6 cellular contexts compared by ENCODE assay signal in genomic region chr13:42617262-42617661, GRCh38. TPM values are rescaled to one million over a fixed set of nuclear protein-coding genes. Genes with fewer than 3 reads are reported as not detected.
"Had no signal": no experiment of that assay in that cellular context is flagged by ENCODE, and none has a peak within 500 bp of the region (broad histone marks: within the 10 kb centered on the region; RNA-seq: fewer than 3 reads in every experiment).

No MANE protein-coding gene starts in this region.

- H3K4me3 ChIP-seq: K562 had no signal

- H3K4me3 Mint-ChIP-seq: H9 had no signal

- H3K9me3 Mint-ChIP-seq: H9 had no signal

- ATAC-seq: K562 had no signal

- DNase-seq: GOT3, H9, HCEC 1CT, IMR-90 had no signal

RNA-seq across cellular contexts. Expression of gene TNFSF11, which starts 43.3 kb away (rescaled TPM):
- total RNA-seq: HT-29, IMR-90, K562 had no signal
- polyA plus RNA-seq: IMR-90, K562 had no signal
